ENCODE assay signal across 7 cellular contexts in genomic region chr17:42673885-42674754, GRCh38. TPM values are rescaled to one million over a fixed set of nuclear protein-coding genes. Genes with fewer than 3 reads are reported as not detected.
DNase-seq lines count a peak whose midpoint lies in the region; ATAC-seq, FAIRE-seq and TF ChIP-seq lines count a peak whose summit lies in the region.

No MANE protein-coding gene starts in this region.

- ATAC-seq in K562 (peak; percentile 30), GM19397 (IDR thresholded peaks at IDR 0.05; ENCODE audit: unreplicated experiment) (no peak)

- peak overlapping the region; percentile 59 for H3K4me2 ChIP-seq in K562 (ENCODE audit: insufficient read depth, low read length)

- H3K4me1 ChIP-seq in K562 (replicated peaks in 1 of 2; ENCODE audit: control insufficient read depth in 2 of 2, insufficient read depth in 2 of 2, low read length in 2 of 2) (peaks cover 20 to 71% of the 10 kb centered on the region in 2 experiments), testis (peaks cover 67% of the 10 kb centered on the region)

- H3K27me3 ChIP-seq in GM06990 (replicated peaks; ENCODE audit: control insufficient read depth, insufficient read depth, low read length) = no peaks in the 10 kb centered on the region
- H3K27me3 ChIP-seq in K562 (ENCODE audit: control insufficient read depth in 2 of 2, insufficient read depth in 2 of 2, low read length in 2 of 2) = no peaks in the 10 kb centered on the region
- no peaks in the 10 kb centered on the region for H3K27me3 ChIP-seq in testis

- intact Hi-C loops in K562 (cut with micrococcal nuclease) (no loop called here), testis (cut with DNase I; ENCODE audit: low total_unique reads) (loop anchor here (10.0 kb wide), 1 partner anchor 99 kb away; the partner anchor contains the start of gene PSMC3IP)

- H2AFZ ChIP-seq in K562 (ENCODE audit: low read depth, low read length) = no peak overlapping the region

- peak; percentile 82 for FAIRE-seq in K562 (lab: Jason Lieb, UNC)

- CTCF ChIA-PET in K562 (lab: Yijun Ruan, JAX; ENCODE audit: low intra/inter-chr PET ratio) = no interaction called here

- TF ChIP-seq RAD21 in K562 (CRISPR knock-in tag; conservative IDR thresholded peaks at IDR 0.05 in 1 of 2, IDR thresholded peaks at IDR 0.05 in 1 of 2) = no peak

- H4K20me1 ChIP-seq in K562 (replicated peaks; ENCODE audit: control insufficient read depth, insufficient read depth, low read length) = peaks cover 5% of the 10 kb centered on the region

- peak; percentile 81 for TF ChIP-seq CTCF in GM06990 (IDR thresholded peaks at IDR 0.05; ENCODE audit: insufficient read depth, low read length, poor library complexity, severe bottlenecking)
- peak; percentile 52 to 66 (median 59); a peak in 5 of 6 replicates for TF ChIP-seq CTCF in K562 (IDR thresholded peaks at IDR 0.05 in 2 of 3, conservative IDR thresholded peaks at IDR 0.05 in 1 of 3; ENCODE audit: insufficient read depth in 2 of 3, low read depth in 1 of 3, low read length in 3 of 3)
- peak in 2 of 3 experiments; percentile 23 to 32 for TF ChIP-seq CTCF in testis (IDR thresholded peaks at IDR 0.05)

- 32% methylated on average over 24 of the region's 32 CpGs for WGBS in K562 (ENCODE audit: insufficient coverage, low coverage, missing lambda C conversion rate)
- 7 to 13% methylated on average over 2 to 32 of the region's 32 CpGs for WGBS in testis, 2 donors

- DNase-seq in GM06990 (ENCODE audit: extremely low read depth, insufficient read length) = peak; percentile 63
- peak; percentile 64 for DNase-seq in LHCN-M2 (ENCODE audit: low read depth)
- peak; percentile 75 to 84 (median 82) for DNase-seq in K562 (ENCODE audit: extremely low read depth in 1 of 4, low spot score in 3 of 4)
- DNase-seq in iris pigment epithelial cell (ENCODE audit: low read depth) = peak; percentile 67
- DNase-seq in testis = peak; percentile 65
- DNase-seq in OCI-M2 (lab: John Stamatoyannopoulos, UW; ENCODE audit: unreplicated experiment) = no peak

- no peaks in the 10 kb centered on the region for H3K9me1 ChIP-seq in K562 (ENCODE audit: control insufficient read depth, insufficient read depth, low read length)

- H3K9me3 ChIP-seq in K562 (replicated peaks; ENCODE audit: control insufficient read depth, insufficient read depth, low read depth, low read length) (no peaks in the 10 kb centered on the region), testis (no peaks in the 10 kb centered on the region)

- H3K27ac ChIP-seq in K562 (ENCODE audit: extremely low read depth, low read depth, low read length) (peak overlapping the region; percentile 48), testis (peak overlapping the region; percentile 90 to 91)

- peak overlapping the region; percentile 51 to 94 for H3K9ac ChIP-seq in K562 (ENCODE audit: insufficient read depth in 1 of 2, low read depth in 2 of 2, low read length in 2 of 2)

- BruUV-seq in K562 (replicated peaks; lab: Mats Ljungman, UMichigan) = TSS peak; percentile 29

- POLR2A ChIA-PET in K562 (lab: Yijun Ruan, JAX) = interaction anchor here (0.6 kb wide), 3 partner anchors 28 to 150 kb away, joined by 3 read pairs; partner anchors contain the start of gene BECN1

- TF ChIP-seq EP300 in K562 (IDR thresholded peaks at IDR 0.05; ENCODE audit: low read length) = no peak

- H3K36me3 ChIP-seq in GM06990 (ENCODE audit: control insufficient read depth, insufficient read depth, low read length) (peaks cover 18% of the 10 kb centered on the region), K562 (ENCODE audit: control insufficient read depth, insufficient read depth, low read length) (peaks cover 48% of the 10 kb centered on the region; the same call in 2 of the 3 replicates), testis (ENCODE audit: low read depth, missing control alignments) (no peaks in the 10 kb centered on the region)

- H3K4me3 ChIP-seq in GM06990 (replicated peaks; ENCODE audit: low read depth, low read length) (peak overlapping the region; percentile 90), K562 (peak overlapping the region; percentile 7; the same call in 1 of the 2 replicates), testis (peak overlapping the region in 1 of 2 donors; percentile 89)

- TF ChIP-seq POLR2A in K562 (conservative IDR thresholded peaks at IDR 0.05) (no peak), testis (IDR thresholded peaks at IDR 0.05) (no peak)

- in situ Hi-C loops in K562 (cut with MboI) = no loop called here

- H3K79me2 ChIP-seq in K562 (ENCODE audit: control insufficient read depth, insufficient read depth, low read length) = peaks cover 31% of the 10 kb centered on the region

RNA-seq across cellular contexts. Expression of gene PLEKHH3, which starts 2.7 kb away (rescaled TPM):
- total RNA-seq in LHCN-M2 (2014; rRNA removed) (18.7 and 20.4 TPM in 2 replicates), K562 (2014; rRNA removed) (20.6 and 28.2 TPM in 2 replicates), K562 (2014; rRNA removed; fragmentation: Illumina TruSeq; extraction: Trizol) (2.0 and 2.6 TPM in 2 replicates), K562 (2015; rRNA removed; fragmentation: Illumina TruSeq; extraction: Trizol) (7.5 and 7.8 TPM in 2 replicates), K562 (2021) (32.7 and 34.5 TPM in 2 replicates), testis (10 to 100 TPM; 65.8 to 67.3 TPM)
- polyA plus RNA-seq in LHCN-M2 (2012) = 9.9 TPM
- total RNA-seq in K562 (2011; cell fraction: chromatin; rRNA removed; ENCODE audit: low replicate concordance) = 23.0 and 51.2 TPM in 2 replicates
- total RNA-seq in K562 (2011; cell fraction: nucleolus; rRNA removed) = 37.7 and 51.7 TPM in 2 replicates
- total RNA-seq in K562 (2011; cell fraction: nucleoplasm; rRNA removed) = 29.7 and 29.8 TPM in 2 replicates
- polyA plus RNA-seq in K562 (2011; rRNA removed) (4.3 and 8.0 TPM in 2 replicates), K562 (2014; fragmentation: Illumina TruSeq; extraction: Trizol) (5.0 and 19.4 TPM in 2 replicates), K562 (2014; fragmentation: Nextera tagmentation; extraction: Ambion mirVana) (under 1 TPM; 0.58 to 0.80 TPM), K562 (2014; rRNA removed) (29.0 and 31.0 TPM in 2 replicates), testis (ENCODE audit: insufficient read depth, low read depth, low replicate concordance) (42.8 TPM)
- polyA plus RNA-seq in K562 (2011; cell fraction: cytosol; rRNA removed) = 5.6 and 15.6 TPM in 2 replicates
- 24.8 and 51.1 TPM in 2 replicates for polyA plus RNA-seq in K562 (2011; cell fraction: nucleus; rRNA removed)
- 12.5 and 25.8 TPM in 2 replicates for polyA plus RNA-seq in K562 (2012)
- polyA minus RNA-seq in K562 (2011; rRNA and poly(A)+ RNA removed) = 1.3 and 1.9 TPM in 2 replicates
- polyA minus RNA-seq in K562 (2011; cell fraction: cytosol; rRNA and poly(A)+ RNA removed) = 6.6 and 8.6 TPM in 2 replicates
- 7.0 and 12.1 TPM in 2 replicates for polyA minus RNA-seq in K562 (2011; cell fraction: nucleus; rRNA and poly(A)+ RNA removed)

RNA-seq across cellular contexts. Expression of gene CCR10, which starts 7.5 kb away (rescaled TPM):
- total RNA-seq in LHCN-M2 (2014; rRNA removed) (0.58 and 1.0 TPM in 2 replicates), K562 (2014; rRNA removed) (2.5 and 3.6 TPM in 2 replicates), K562 (2014; rRNA removed; fragmentation: Illumina TruSeq; extraction: Trizol) (0.18 and 0.19 TPM in 2 replicates), K562 (2015; rRNA removed; fragmentation: Illumina TruSeq; extraction: Trizol) (0.58 and 0.68 TPM in 2 replicates), K562 (2021) (4.0 and 4.8 TPM in 2 replicates), testis (10 to 100 TPM in 1 of 2 donors, 1 to 10 TPM in 1; 9.8 to 14.3 TPM)
- polyA plus RNA-seq in LHCN-M2 (2012) = 0.87 TPM
- 0.77 and 2.7 TPM in 2 replicates for total RNA-seq in K562 (2011; cell fraction: chromatin; rRNA removed; ENCODE audit: low replicate concordance)
- total RNA-seq in K562 (2011; cell fraction: nucleolus; rRNA removed) = 4.5 TPM in 2 replicates
- total RNA-seq in K562 (2011; cell fraction: nucleoplasm; rRNA removed) = 1.8 and 2.3 TPM in 2 replicates
- polyA plus RNA-seq in K562 (2011; rRNA removed) (0.82 and 3.6 TPM in 2 replicates), K562 (2014; fragmentation: Illumina TruSeq; extraction: Trizol) (0.06 and 0.28 TPM in 2 replicates), K562 (2014; fragmentation: Nextera tagmentation; extraction: Ambion mirVana) (not detected), K562 (2014; rRNA removed) (3.6 and 4.3 TPM in 2 replicates), testis (ENCODE audit: insufficient read depth, low read depth, low replicate concordance) (2.9 TPM)
- 6.0 and 7.2 TPM in 2 replicates for polyA plus RNA-seq in K562 (2011; cell fraction: cytosol; rRNA removed)
- 7.7 and 10.7 TPM in 2 replicates for polyA plus RNA-seq in K562 (2011; cell fraction: nucleus; rRNA removed)
- polyA plus RNA-seq in K562 (2012) = 5.1 and 10.4 TPM in 2 replicates
- polyA minus RNA-seq in K562 (2011; rRNA and poly(A)+ RNA removed) = 0.21 and 0.30 TPM in 2 replicates
- polyA minus RNA-seq in K562 (2011; cell fraction: cytosol; rRNA and poly(A)+ RNA removed) = 0.86 and 4.7 TPM in 2 replicates
- 1.9 and 5.7 TPM in 2 replicates for polyA minus RNA-seq in K562 (2011; cell fraction: nucleus; rRNA and poly(A)+ RNA removed)

RNA-seq across cellular contexts. Expression of gene CNTNAP1, which starts 8.2 kb away (rescaled TPM):
- total RNA-seq in LHCN-M2 (2014; rRNA removed) = 7.1 and 9.0 TPM in 2 replicates
- 6.4 TPM for polyA plus RNA-seq in LHCN-M2 (2012)
- total RNA-seq in K562 (2011; cell fraction: chromatin; rRNA removed; ENCODE audit: low replicate concordance) = 14.6 and 22.8 TPM in 2 replicates
- 8.8 and 9.7 TPM in 2 replicates for total RNA-seq in K562 (2011; cell fraction: nucleolus; rRNA removed)
- 7.5 and 8.7 TPM in 2 replicates for total RNA-seq in K562 (2011; cell fraction: nucleoplasm; rRNA removed)
- total RNA-seq in K562 (2014; rRNA removed) = 0.14 and 0.41 TPM in 2 replicates
- 0.29 and 0.33 TPM in 2 replicates for total RNA-seq in K562 (2014; rRNA removed; fragmentation: Illumina TruSeq; extraction: Trizol)
- 0.38 and 0.62 TPM in 2 replicates for total RNA-seq in K562 (2015; rRNA removed; fragmentation: Illumina TruSeq; extraction: Trizol)
- 1.5 and 1.8 TPM in 2 replicates for total RNA-seq in K562 (2021)
- polyA plus RNA-seq in K562 (2011; rRNA removed) = 1.0 and 2.8 TPM in 2 replicates
- polyA plus RNA-seq in K562 (2011; cell fraction: cytosol; rRNA removed) = 1.3 and 2.0 TPM in 2 replicates
- polyA plus RNA-seq in K562 (2011; cell fraction: nucleus; rRNA removed) = 17.0 and 22.4 TPM in 2 replicates
- 1.5 and 4.8 TPM in 2 replicates for polyA plus RNA-seq in K562 (2012)
- polyA plus RNA-seq in K562 (2014; fragmentation: Illumina TruSeq; extraction: Trizol) = 0.89 and 1.4 TPM in 2 replicates
- polyA plus RNA-seq in K562 (2014; fragmentation: Nextera tagmentation; extraction: Ambion mirVana) = under 1 TPM; 0.10 to 0.17 TPM
- polyA plus RNA-seq in K562 (2014; rRNA removed) = 1.6 and 1.8 TPM in 2 replicates
- polyA minus RNA-seq in K562 (2011; rRNA and poly(A)+ RNA removed) = 0.35 and 0.45 TPM in 2 replicates
- polyA minus RNA-seq in K562 (2011; cell fraction: cytosol; rRNA and poly(A)+ RNA removed) = 0.19 and 0.36 TPM in 2 replicates
- 1.8 and 3.6 TPM in 2 replicates for polyA minus RNA-seq in K562 (2011; cell fraction: nucleus; rRNA and poly(A)+ RNA removed)
- total RNA-seq in testis = 10 to 100 TPM in 1 of 2 donors, 1 to 10 TPM in 1; 9.0 to 10.3 TPM
- polyA plus RNA-seq in testis (ENCODE audit: insufficient read depth, low read depth, low replicate concordance) = 6.0 TPM

RNA-seq across cellular contexts. Expression of gene TUBG2, which starts 15.0 kb away (rescaled TPM):
- total RNA-seq in LHCN-M2 (2014; rRNA removed) = 30.7 and 35.4 TPM in 2 replicates
- polyA plus RNA-seq in LHCN-M2 (2012) = 30.3 TPM
- total RNA-seq in K562 (2011; cell fraction: chromatin; rRNA removed; ENCODE audit: low replicate concordance) = 1.1 TPM in 1 of 2 replicates, not detected in the other
- 0.39 and 0.83 TPM in 2 replicates for total RNA-seq in K562 (2011; cell fraction: nucleolus; rRNA removed)
- 0.37 TPM in 1 of 2 replicates, not detected in the other for total RNA-seq in K562 (2011; cell fraction: nucleoplasm; rRNA removed)
- total RNA-seq in K562 (2014; rRNA removed) = 0.09 and 0.12 TPM in 2 replicates
- not detected in 2 replicates for total RNA-seq in K562 (2014; rRNA removed; fragmentation: Illumina TruSeq; extraction: Trizol)
- 0.26 and 0.29 TPM in 2 replicates for total RNA-seq in K562 (2015; rRNA removed; fragmentation: Illumina TruSeq; extraction: Trizol)
- total RNA-seq in K562 (2021) = 0.78 and 0.80 TPM in 2 replicates
- 0.21 and 0.37 TPM in 2 replicates for polyA plus RNA-seq in K562 (2011; rRNA removed)
- 0.15 and 0.24 TPM in 2 replicates for polyA plus RNA-seq in K562 (2011; cell fraction: cytosol; rRNA removed)
- 0.91 and 2.0 TPM in 2 replicates for polyA plus RNA-seq in K562 (2011; cell fraction: nucleus; rRNA removed)
- polyA plus RNA-seq in K562 (2012) = 0.35 and 0.40 TPM in 2 replicates
- 0.24 and 0.35 TPM in 2 replicates for polyA plus RNA-seq in K562 (2014; fragmentation: Illumina TruSeq; extraction: Trizol)
- under 1 TPM; 0.15 to 0.34 TPM for polyA plus RNA-seq in K562 (2014; fragmentation: Nextera tagmentation; extraction: Ambion mirVana)
- polyA plus RNA-seq in K562 (2014; rRNA removed) = not detected in 2 replicates
- polyA minus RNA-seq in K562 (2011; rRNA and poly(A)+ RNA removed) = 0.11 and 0.15 TPM in 2 replicates
- polyA minus RNA-seq in K562 (2011; cell fraction: cytosol; rRNA and poly(A)+ RNA removed) = 0.86 and 1.6 TPM in 2 replicates
- 0.33 TPM in 1 of 2 replicates, not detected in the other for polyA minus RNA-seq in K562 (2011; cell fraction: nucleus; rRNA and poly(A)+ RNA removed)
- total RNA-seq in testis = 10 to 100 TPM; 50.4 to 57.5 TPM
- polyA plus RNA-seq in testis (ENCODE audit: insufficient read depth, low read depth, low replicate concordance) = 30.6 TPM

Comparison
In these comparisons a context has a peak if more than half of its experiments do, and no peak if none do; other contexts are left out.
1. CTCF ChIP-seq: peak in every context shown above with its lines; median percentile 81 in GM06990; 59 in K562; 28 in testis.